In the genomic region with DNA sequence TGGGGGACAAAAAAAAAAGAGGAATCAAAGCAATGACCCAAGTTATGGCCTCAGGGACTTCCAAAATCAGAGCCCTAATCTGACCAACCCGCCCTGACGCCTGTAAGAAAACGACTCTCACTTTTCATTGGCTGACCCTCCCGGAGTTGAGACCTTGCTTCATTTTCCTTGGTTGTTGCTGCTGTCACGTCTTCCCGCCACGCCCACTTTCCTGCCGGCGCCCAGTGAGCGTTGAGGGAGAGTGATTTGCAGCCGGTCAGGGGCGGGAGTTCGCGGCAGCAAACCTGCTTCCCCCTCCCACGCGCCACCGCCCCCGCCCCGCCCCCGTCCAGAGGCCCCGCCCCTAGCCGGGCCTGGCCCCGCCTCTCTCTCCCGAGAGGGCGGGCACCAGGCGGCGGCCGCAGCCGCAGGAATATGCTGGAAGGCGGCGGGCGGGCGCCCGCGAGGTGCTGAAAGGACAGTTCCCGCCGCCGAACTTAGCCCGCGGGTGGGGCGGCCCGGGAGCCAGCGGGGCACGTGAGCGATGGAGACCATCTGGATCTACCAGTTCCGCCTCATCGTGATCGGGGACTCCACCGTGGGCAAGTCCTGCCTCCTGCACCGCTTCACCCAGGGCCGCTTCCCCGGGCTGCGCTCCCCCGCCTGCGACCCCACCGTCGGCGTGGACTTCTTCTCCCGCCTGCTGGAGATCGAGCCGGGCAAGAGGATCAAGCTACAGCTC, we compare ENCODE assay signal across 8 cellular contexts. TPM values are rescaled to one million over a fixed set of nuclear protein-coding genes. Genes with fewer than 3 reads are reported as not detected.
DNase-seq lines count a peak whose midpoint lies in the region; ATAC-seq and TF ChIP-seq lines count a peak whose summit lies in the region.

A gene with protein sequence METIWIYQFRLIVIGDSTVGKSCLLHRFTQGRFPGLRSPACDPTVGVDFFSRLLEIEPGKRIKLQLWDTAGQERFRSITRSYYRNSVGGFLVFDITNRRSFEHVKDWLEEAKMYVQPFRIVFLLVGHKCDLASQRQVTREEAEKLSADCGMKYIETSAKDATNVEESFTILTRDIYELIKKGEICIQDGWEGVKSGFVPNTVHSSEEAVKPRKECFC (plus strand): TSS at position 403 of the 721 bp plus-strand sequence. CDS start 121 bp downstream, at position 524.

- H3K27ac Mint-ChIP-seq in activated T-helper 17 cell treated with anti-CD3 and anti-CD28 coated beads, Interleukin-2, amount 50 U/mL, for 72 hours, result peak within 1 kb of the TSS; percentile 79
- no peak within 1 kb of the TSS for H3K27ac Mint-ChIP-seq in naive thymus-derived CD8-positive, alpha-beta T cell
- peak within 1 kb of the TSS; percentile 92 for H3K27ac Mint-ChIP-seq in stimulated activated naive B cell treated with anti-CD40 and anti-IgM and Interleukin-4, amounts not matched to agents 10 μg/mL and 1 μg/mL and 100 μg/mL, for 72 hours

- H3K4me1 Mint-ChIP-seq in activated T-helper 17 cell treated with anti-CD3 and anti-CD28 coated beads, Interleukin-2, amount 50 U/mL, for 72 hours, result peaks cover 4% of the 10 kb centered on the region
- H3K4me1 Mint-ChIP-seq in naive thymus-derived CD8-positive, alpha-beta T cell, result peaks cover 6 to 19% (median 8%) of the 10 kb centered on the region in 4 donors
- peaks cover 14 to 18% of the 10 kb centered on the region in 2 donors for H3K4me1 Mint-ChIP-seq in stimulated activated naive B cell treated with anti-CD40 and anti-IgM and Interleukin-4, amounts not matched to agents 10 μg/mL and 1 μg/mL and 100 μg/mL, for 72 hours

- peak; percentile 97 for ATAC-seq in GM21723 (IDR thresholded peaks at IDR 0.05; ENCODE audit: unreplicated experiment)
- ATAC-seq in activated T-helper 17 cell treated with anti-CD3 and anti-CD28 coated beads, Interleukin-2, amount 50 U/mL, for 72 hours (replicated peaks), result peak; percentile 84
- peak; percentile 84 to 88 for ATAC-seq in naive thymus-derived CD8-positive, alpha-beta T cell
- peak; percentile 91 to 93 for ATAC-seq in stimulated activated naive B cell treated with anti-CD40 and anti-IgM and Interleukin-4, amounts not matched to agents 10 μg/mL and 1 μg/mL and 100 μg/mL, for 72 hours (replicated peaks)

- H3K36me3 ChIP-seq in Peyer's patch, result no peaks in the 10 kb centered on the region

- no peaks in the 10 kb centered on the region for H3K27me3 ChIP-seq in Peyer's patch

- peaks cover 32% of the 10 kb centered on the region for H3K27me3 Mint-ChIP-seq in activated T-helper 17 cell treated with anti-CD3 and anti-CD28 coated beads, Interleukin-2, amount 50 U/mL, for 72 hours
- peaks cover 17 to 63% (median 40%) of the 10 kb centered on the region in 5 donors for H3K27me3 Mint-ChIP-seq in naive thymus-derived CD8-positive, alpha-beta T cell
- peaks cover 9 to 11% of the 10 kb centered on the region in 2 donors for H3K27me3 Mint-ChIP-seq in stimulated activated naive B cell treated with anti-CD40 and anti-IgM and Interleukin-4, amounts not matched to agents 10 μg/mL and 1 μg/mL and 100 μg/mL, for 72 hours

- POLR2A ChIA-PET in naive thymus-derived CD8-positive, alpha-beta T cell (lab: Charles Lee), result no interaction called here

- peaks cover 0 to 9% (median 1%) of the 10 kb centered on the region in 4 donors for H3K4me1 ChIP-seq in Peyer's patch

- H3K36me3 Mint-ChIP-seq in activated T-helper 17 cell treated with anti-CD3 and anti-CD28 coated beads, Interleukin-2, amount 50 U/mL, for 72 hours (ENCODE audit: low read depth), result peaks cover 5% of the 10 kb centered on the region
- peaks cover 4 to 24% (median 5%) of the 10 kb centered on the region in 3 donors for H3K36me3 Mint-ChIP-seq in naive thymus-derived CD8-positive, alpha-beta T cell
- H3K36me3 Mint-ChIP-seq in stimulated activated naive B cell treated with anti-CD40 and anti-IgM and Interleukin-4, amounts not matched to agents 10 μg/mL and 1 μg/mL and 100 μg/mL, for 72 hours, result no peaks in the 10 kb centered on the region

- DNase-seq in DMS114 treated with DMSO at 0.1 percent for 48 hours (lab: John Stamatoyannopoulos, UW; ENCODE audit: unreplicated experiment) (peak; percentile 91), KBM-7 (peak; percentile 98), Peyer's patch (peak; percentile 88 to 95 (median 94)), fibroblast of pulmonary artery (ENCODE audit: low read depth) (peak; percentile 90)
- DNase-seq in naive thymus-derived CD8-positive, alpha-beta T cell, result peak; percentile 10 to 68 (median 46)
- peak; percentile 90 for DNase-seq in stimulated activated naive B cell treated with anti-CD40 and anti-IgM and Interleukin-4, amounts not matched to agents 10 μg/mL and 1 μg/mL and 100 μg/mL, for 72 hours

- peaks cover 3% of the 10 kb centered on the region for H3K9me3 Mint-ChIP-seq in activated T-helper 17 cell treated with anti-CD3 and anti-CD28 coated beads, Interleukin-2, amount 50 U/mL, for 72 hours
- H3K9me3 Mint-ChIP-seq in naive thymus-derived CD8-positive, alpha-beta T cell, result peaks cover 0 to 14% (median 3%) of the 10 kb centered on the region in 9 donors
- H3K9me3 Mint-ChIP-seq in stimulated activated naive B cell treated with anti-CD40 and anti-IgM and Interleukin-4, amounts not matched to agents 10 μg/mL and 1 μg/mL and 100 μg/mL, for 72 hours, result peaks cover 2 to 4% of the 10 kb centered on the region in 2 donors

- no peaks in the 10 kb centered on the region for H3K9me3 ChIP-seq in Peyer's patch

- no peak for TF ChIP-seq POLR2A in Peyer's patch (IDR thresholded peaks at IDR 0.05)

- TF ChIP-seq CTCF in Peyer's patch (IDR thresholded peaks at IDR 0.05), result no peak
- TF ChIP-seq CTCF in fibroblast of pulmonary artery (IDR thresholded peaks at IDR 0.05; ENCODE audit: low read length, missing control alignments), result no peak

- H3K4me3 Mint-ChIP-seq in activated T-helper 17 cell treated with anti-CD3 and anti-CD28 coated beads, Interleukin-2, amount 50 U/mL, for 72 hours, result peak within 1 kb of the TSS; percentile 97
- peak within 1 kb of the TSS; percentile 45 to 90 (median 72) for H3K4me3 Mint-ChIP-seq in naive thymus-derived CD8-positive, alpha-beta T cell
- H3K4me3 Mint-ChIP-seq in stimulated activated naive B cell treated with anti-CD40 and anti-IgM and Interleukin-4, amounts not matched to agents 10 μg/mL and 1 μg/mL and 100 μg/mL, for 72 hours, result peak within 1 kb of the TSS; percentile 84 to 95

- H3K4me3 ChIP-seq in Peyer's patch (peak within 1 kb of the TSS; percentile 40 to 58 (median 56)), fibroblast of pulmonary artery (replicated peaks; ENCODE audit: low read depth, low read length) (peak within 1 kb of the TSS; percentile 39)

- in situ Hi-C loops in KBM-7 (cut with MboI; ENCODE audit: low pct_unique_long_range_greater_than_20kb, low sequenced_read_pairs), result no loop called here

- H3K27ac ChIP-seq in Peyer's patch, result peak within 1 kb of the TSS in 2 of 4 donors; percentile 37 to 64

RNA-seq across cellular contexts. Expression of the gene that starts here (rescaled TPM):
- 1 to 10 TPM in 2 of 4 donors, under 1 TPM in 2; 0.67 to 2.5 (median 0.87) TPM for total RNA-seq in Peyer's patch
- 1 to 10 TPM; 2.5 to 3.1 TPM for total RNA-seq in activated T-helper 17 cell treated with anti-CD3 and anti-CD28 coated beads, Interleukin-2, amount 50 U/mL, for 72 hours
- under 1 TPM in 1 of 2 experiments, not detected in 1; 0.18 TPM for total RNA-seq in naive thymus-derived CD8-positive, alpha-beta T cell
- polyA plus RNA-seq in naive thymus-derived CD8-positive, alpha-beta T cell, result not detected

Comparison
In these comparisons a context has a peak if more than half of its experiments do, and no peak if none do; other contexts are left out.
1. Peak in DNase-seq and ATAC-seq in naive thymus-derived CD8-positive, alpha-beta T cell; RNA of the gene not detected or under 1 TPM.
2. DNase-seq: peak in every context shown above with its lines; median percentile 98 in KBM-7; 94 in Peyer's patch; 91 in DMS114 treated with DMSO at 0.1 percent for 48 hours; 90 in fibroblast of pulmonary artery; 90 in stimulated activated naive B cell treated with anti-CD40 and anti-IgM and Interleukin-4, amounts not matched to agents 10 μg/mL and 1 μg/mL and 100 μg/mL, for 72 hours; 46 in naive thymus-derived CD8-positive, alpha-beta T cell.
3. H3K27ac Mint-ChIP-seq: peak in activated T-helper 17 cell treated with anti-CD3 and anti-CD28 coated beads, Interleukin-2, amount 50 U/mL, for 72 hours (single experiment) and stimulated activated naive B cell treated with anti-CD40 and anti-IgM and Interleukin-4, amounts not matched to agents 10 μg/mL and 1 μg/mL and 100 μg/mL, for 72 hours (single experiment); none in naive thymus-derived CD8-positive, alpha-beta T cell (0 of 10).
4. Peak in every context shown above with its lines, with median percentiles within 50 percentile points of each other: ATAC-seq and H3K4me3 Mint-ChIP-seq.